19 cellular contexts compared by ENCODE assay signal in the genomic region with DNA sequence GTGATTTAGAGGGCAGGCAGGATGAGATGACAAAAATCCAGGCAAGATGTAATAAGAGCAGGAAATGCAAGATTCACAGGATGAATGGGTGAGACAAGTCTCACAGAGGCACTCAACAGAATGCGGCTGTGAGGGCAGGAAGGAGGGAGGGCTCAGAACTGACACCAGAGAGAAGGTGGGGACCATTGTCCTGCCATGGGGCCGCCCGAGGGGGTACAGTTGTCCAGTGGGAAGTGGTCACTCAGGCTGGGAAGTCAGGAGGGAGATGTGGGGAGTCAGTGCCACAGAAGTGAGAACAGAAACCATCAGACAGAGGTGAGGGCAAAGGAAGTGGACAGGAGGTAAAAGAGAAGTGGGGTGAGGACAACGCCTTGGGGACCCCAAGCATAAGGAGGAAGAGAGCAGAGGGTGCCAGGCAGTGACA. TPM values are rescaled to one million over a fixed set of nuclear protein-coding genes. Genes with fewer than 3 reads are reported as not detected.
DNase-seq lines count a peak whose midpoint lies in the region; ATAC-seq, FAIRE-seq and TF ChIP-seq lines count a peak whose summit lies in the region.
"Had no signal": no experiment of that assay in that cellular context is flagged by ENCODE, and none has a peak within 500 bp of the region (broad histone marks: within the 10 kb centered on the region; RNA-seq: fewer than 3 reads in every experiment).

No MANE protein-coding gene starts in this region.

- DNase-seq in right lobe of liver (no peak), HepG2 (ENCODE audit: low spot score) (no peak), WTC11 (ENCODE audit: low spot score) (no peak), kidney (peak; percentile 39), colonic mucosa (no peak), adrenal gland (no peak)
- DNase-seq in activated T-cell treated with anti-CD3 and anti-CD28 coated beads, Interleukin-2, amount 50 U/mL, for 72 hours = no peak
- DNase-seq: activated CD8-positive, alpha-beta memory T cell treated with anti-CD3 and anti-CD28 coated beads, Interleukin-2, amount 50 U/mL, for 48 hours; DMS53; H7; left cardiac atrium; NCI-H1417; PC-3; stimulated activated naive CD4-positive, alpha-beta T cell had no signal

- BruUV-seq in HepG2 (replicated peaks; lab: Mats Ljungman, UMichigan) = no TSS peak

- TF ChIP-seq EP300 in HepG2 (IDR thresholded peaks at IDR 0.05; ENCODE audit: low read depth in 2 of 2, low read length in 2 of 2) (no peak), HepG2 (CRISPR knock-in tag; IDR thresholded peaks at IDR 0.05; ENCODE audit: borderline replicate concordance) (no peak)

- no peaks in the 10 kb centered on the region for H3K36me3 Mint-ChIP-seq in WTC11
- no peaks in the 10 kb centered on the region for H3K36me3 Mint-ChIP-seq in activated T-cell treated with anti-CD3 and anti-CD28 coated beads, Interleukin-2, amount 50 U/mL, for 72 hours (ENCODE audit: insufficient read depth in 2 of 2)

- no peaks in the 10 kb centered on the region for H4K20me1 ChIP-seq in HepG2 (ENCODE audit: insufficient read depth, low read length)

- H3K27ac ChIP-seq in right lobe of liver (no peak overlapping the region), HepG2 (ENCODE audit: extremely low read length, insufficient read depth, low read length) (no peak overlapping the region), kidney (ENCODE audit: low read depth in 2 of 2, low read length in 2 of 2) (no peak overlapping the region), colonic mucosa (no peak overlapping the region), adrenal gland (peak overlapping the region in 1 of 5 donors; percentile 29)
- H3K27ac ChIP-seq: esophagus muscularis mucosa had no signal

- peaks cover 31% of the 10 kb centered on the region for H3K4me1 Mint-ChIP-seq in WTC11
- peaks cover 21% of the 10 kb centered on the region for H3K4me1 Mint-ChIP-seq in activated T-cell treated with anti-CD3 and anti-CD28 coated beads, Interleukin-2, amount 50 U/mL, for 72 hours (ENCODE audit: low read depth)

- ATAC-seq in right lobe of liver (peak in 3 of 4 donors; percentile 23 to 31 (median 26)), HepG2 (no peak), WTC11 (no peak), GM18867 (IDR thresholded peaks at IDR 0.05; ENCODE audit: unreplicated experiment) (no peak)
- ATAC-seq in activated T-cell treated with anti-CD3 and anti-CD28 coated beads, Interleukin-2, amount 50 U/mL, for 72 hours (replicated peaks in 1 of 2) = no peak
- ATAC-seq: left cardiac atrium, PC-3 had no signal

- H3K9me3 ChIP-seq in right lobe of liver = no peaks in the 10 kb centered on the region
- H3K9me3 ChIP-seq in HepG2 (ENCODE audit: low read length) = no peaks in the 10 kb centered on the region
- H3K9me3 ChIP-seq in kidney (ENCODE audit: control insufficient read depth in 1 of 2, low read length in 2 of 2) = no peaks in the 10 kb centered on the region
- no peaks in the 10 kb centered on the region for H3K9me3 ChIP-seq in colonic mucosa
- no peaks in the 10 kb centered on the region for H3K9me3 ChIP-seq in adrenal gland (replicated peaks in 1 of 3)
- H3K9me3 ChIP-seq: esophagus muscularis mucosa had no signal

- FAIRE-seq in HepG2 (lab: Jason Lieb, UNC) = no peak
- FAIRE-seq in kidney (lab: Jason Lieb, UNC) = no peak
- FAIRE-seq: colon had no signal

- no peaks in the 10 kb centered on the region for H3K36me3 ChIP-seq in right lobe of liver
- H3K36me3 ChIP-seq in HepG2 (replicated peaks in 1 of 2; ENCODE audit: control insufficient read depth in 1 of 2, insufficient read depth in 2 of 2, low read length in 2 of 2) = no peaks in the 10 kb centered on the region
- H3K36me3 ChIP-seq in kidney (ENCODE audit: control insufficient read depth in 1 of 2, insufficient read depth in 2 of 2, low read length in 2 of 2) = no peaks in the 10 kb centered on the region
- no peaks in the 10 kb centered on the region for H3K36me3 ChIP-seq in colonic mucosa
- H3K36me3 ChIP-seq in adrenal gland (replicated peaks in 1 of 2) = no peaks in the 10 kb centered on the region

- no peaks in the 10 kb centered on the region; the same call in 1 of the 2 replicates for H3K27me3 Mint-ChIP-seq in WTC11 (ENCODE audit: low read depth)
- H3K27me3 Mint-ChIP-seq in activated T-cell treated with anti-CD3 and anti-CD28 coated beads, Interleukin-2, amount 50 U/mL, for 72 hours (ENCODE audit: low read depth) = peaks cover 3% of the 10 kb centered on the region

- H3K27me3 ChIP-seq in right lobe of liver (no peaks in the 10 kb centered on the region), HepG2 (ENCODE audit: control insufficient read depth in 1 of 2, insufficient read depth in 2 of 2, low read length in 2 of 2) (no peaks in the 10 kb centered on the region), colonic mucosa (no peaks in the 10 kb centered on the region), adrenal gland (no peaks in the 10 kb centered on the region)
- H3K27me3 ChIP-seq: esophagus muscularis mucosa had no signal

- TF ChIP-seq CTCF in right lobe of liver (IDR thresholded peaks at IDR 0.05) = no peak
- no peak for TF ChIP-seq CTCF in HepG2 (CRISPR knock-in tag; IDR thresholded peaks at IDR 0.05)
- no peak for TF ChIP-seq CTCF in WTC11 (IDR thresholded peaks at IDR 0.05)
- no peak for TF ChIP-seq CTCF in kidney (IDR thresholded peaks at IDR 0.05; ENCODE audit: borderline replicate concordance, extremely low read depth, insufficient read depth)
- TF ChIP-seq CTCF in colonic mucosa (IDR thresholded peaks at IDR 0.05) = no peak
- TF ChIP-seq CTCF in adrenal gland (IDR thresholded peaks at IDR 0.05) = no peak

- intact Hi-C loops in right lobe of liver (cut with DNase I) = no loop called here
- intact Hi-C loops in HepG2 (cut with micrococcal nuclease; ENCODE audit: unreplicated experiment) = no loop called here
- intact Hi-C loops in kidney (cut with DNase I) = no loop called here
- intact Hi-C loops in colonic mucosa (cut with DNase I) = no loop called here
- intact Hi-C loops in adrenal gland (cut with DNase I) = no loop called here

- H3K9ac ChIP-seq in HepG2 (ENCODE audit: insufficient read depth, low read depth, low read length) (no peak overlapping the region), kidney (ENCODE audit: low read length in 2 of 2) (no peak overlapping the region), colonic mucosa (ENCODE audit: low read depth in 2 of 2, low read length in 2 of 2) (no peak overlapping the region)

- POLR2A ChIA-PET in HepG2 (lab: Yijun Ruan, JAX) = no interaction called here
- POLR2A ChIA-PET in WTC11 (lab: Charles Lee) = no interaction called here

- H3K4me2 ChIP-seq in HepG2 (ENCODE audit: low read depth, low read length) = no peak overlapping the region

- H3K4me3 ChIP-seq in right lobe of liver (no peak overlapping the region), HepG2 (replicated peaks in 1 of 3; ENCODE audit: insufficient read depth in 1 of 3, low read depth in 2 of 3, low read length in 3 of 3) (no peak overlapping the region), kidney (ENCODE audit: low read length in 2 of 2) (no peak overlapping the region), colonic mucosa (no peak overlapping the region), adrenal gland (no peak overlapping the region)
- H3K4me3 ChIP-seq: esophagus muscularis mucosa had no signal

- no peaks in the 10 kb centered on the region for H3K9me3 Mint-ChIP-seq in WTC11
- H3K9me3 Mint-ChIP-seq in activated T-cell treated with anti-CD3 and anti-CD28 coated beads, Interleukin-2, amount 50 U/mL, for 72 hours = no peaks in the 10 kb centered on the region
- H3K9me3 Mint-ChIP-seq: nephron had no signal

- CTCF ChIA-PET in HepG2 (lab: Yijun Ruan, JAX; ENCODE audit: low intra/inter-chr PET ratio, low total read pairs) (no interaction called here), WTC11 (lab: Charles Lee) (no interaction called here)

- H3K4me1 ChIP-seq in right lobe of liver (no peaks in the 10 kb centered on the region), HepG2 (ENCODE audit: insufficient read depth, low read length) (peaks cover 30% of the 10 kb centered on the region), kidney (ENCODE audit: control insufficient read depth in 1 of 2, insufficient read depth in 1 of 2, low read depth in 1 of 2, low read length in 2 of 2) (peaks cover 4 to 21% of the 10 kb centered on the region in 2 donors), colonic mucosa (no peaks in the 10 kb centered on the region), adrenal gland (replicated peaks in 1 of 2) (peaks cover 3 to 7% of the 10 kb centered on the region in 2 donors)

- no peak for TF ChIP-seq POLR2A in right lobe of liver (IDR thresholded peaks at IDR 0.05)
- TF ChIP-seq POLR2A in HepG2 (IDR thresholded peaks at IDR 0.05; ENCODE audit: insufficient read depth in 1 of 2, low read depth in 2 of 2, low read length in 2 of 2) = no peak
- TF ChIP-seq POLR2A in adrenal gland (IDR thresholded peaks at IDR 0.05) = no peak

- no peaks in the 10 kb centered on the region for H3K79me2 ChIP-seq in HepG2 (ENCODE audit: insufficient read depth, low read length)

- TF ChIP-seq RAD21 in HepG2 (CRISPR knock-in tag; IDR thresholded peaks at IDR 0.05) = no peak

- H2AFZ ChIP-seq in HepG2 (ENCODE audit: low read length) = no peak overlapping the region

- peak overlapping the region; percentile 75 for H3K27ac Mint-ChIP-seq in WTC11
- no peak overlapping the region for H3K27ac Mint-ChIP-seq in activated T-cell treated with anti-CD3 and anti-CD28 coated beads, Interleukin-2, amount 50 U/mL, for 72 hours
- H3K27ac Mint-ChIP-seq: nephron had no signal

- H3K4me3 Mint-ChIP-seq in WTC11 = no peak overlapping the region
- H3K4me3 Mint-ChIP-seq in activated T-cell treated with anti-CD3 and anti-CD28 coated beads, Interleukin-2, amount 50 U/mL, for 72 hours = peak overlapping the region in 1 of 2 donors; percentile 8
- H3K4me3 Mint-ChIP-seq: nephron had no signal

- in situ Hi-C loops in HepG2 (cut with HindIII; ENCODE audit: extremely low pct_ligation_motif_present, low pct_unique_long_range_greater_than_20kb) = no loop called here

- whole genome bisulfite sequencing in right lobe of liver (ENCODE audit: insufficient coverage, low coverage, low lambda C conversion rate, missing lambda C conversion rate) = 47% methylated on average over 4 of the region's 4 CpGs
- 75% methylated on average over 4 of the region's 4 CpGs for WGBS in HepG2 (ENCODE audit: low lambda C conversion rate)
- 60 to 79% (median 62%) methylated on average over 4 of the region's 4 CpGs for WGBS in adrenal gland, 4 donors

RNA-seq across cellular contexts. Expression of a gene that starts 8.9 kb away (rescaled TPM):
- total RNA-seq in right lobe of liver (10 to 100 TPM; 17.6 to 23.0 (median 18.8) TPM), HepG2 (2016; rRNA removed; fragmentation: Illumina TruSeq; extraction: Trizol) (4.5 and 8.6 TPM in 2 replicates), WTC11 (2021) (75.8 to 86.3 TPM (median 85.0 TPM) in 3 replicates), kidney (50.1 TPM), colonic mucosa (1 to 10 TPM; 4.8 to 5.5 TPM), adrenal gland (10 to 100 TPM; 24.3 to 48.9 (median 34.0) TPM)
- 1.3 TPM in 2 replicates for total RNA-seq in HepG2 (2016; cell fraction: cytosol; rRNA removed; fragmentation: Illumina TruSeq; extraction: Trizol; ENCODE audit: low read depth)
- total RNA-seq in HepG2 (2016; cell fraction: insoluble cytoplasmic fraction; rRNA removed; fragmentation: Illumina TruSeq; extraction: Trizol) = 4.2 and 4.3 TPM in 2 replicates
- total RNA-seq in HepG2 (2016; cell fraction: membrane; rRNA removed; fragmentation: Illumina TruSeq; extraction: Trizol) = 1.5 and 2.5 TPM in 2 replicates
- total RNA-seq in HepG2 (2016; cell fraction: nucleus; rRNA removed; fragmentation: Illumina TruSeq; extraction: Trizol) = 4.3 and 7.1 TPM in 2 replicates
- polyA plus RNA-seq in HepG2 (2011; rRNA removed) (6.2 TPM in 2 replicates), kidney (ENCODE audit: insufficient read depth, low read depth, low replicate concordance) (11.2 TPM), adrenal gland (10 to 100 TPM in 1 of 3 donors, 1 to 10 TPM in 2; 5.9 to 18.2 (median 9.7) TPM)
- polyA plus RNA-seq in HepG2 (2011; cell fraction: cytosol; rRNA removed) = 4.0 and 5.3 TPM in 2 replicates
- polyA plus RNA-seq in HepG2 (2011; cell fraction: nucleus; rRNA removed) = 5.9 and 7.6 TPM in 2 replicates
- 3.9 and 4.2 TPM in 2 replicates for polyA plus RNA-seq in HepG2 (2012)
- 1.1 and 1.5 TPM in 2 replicates for polyA plus RNA-seq in HepG2 (2016; cell fraction: cytosol; fragmentation: Illumina TruSeq; extraction: Trizol; ENCODE audit: low read depth)
- polyA plus RNA-seq in HepG2 (2016; cell fraction: insoluble cytoplasmic fraction; fragmentation: Illumina TruSeq; extraction: Trizol; ENCODE audit: low read depth) = 3.4 and 4.0 TPM in 2 replicates
- 1.0 and 1.9 TPM in 2 replicates for polyA plus RNA-seq in HepG2 (2016; cell fraction: membrane; fragmentation: Illumina TruSeq; extraction: Trizol; ENCODE audit: low read depth)
- polyA plus RNA-seq in HepG2 (2016; cell fraction: nucleus; fragmentation: Illumina TruSeq; extraction: Trizol; ENCODE audit: insufficient read depth, low read depth) = 5.3 and 6.5 TPM in 2 replicates
- 20.5 and 48.7 TPM in 2 replicates for polyA minus RNA-seq in HepG2 (2011; rRNA and poly(A)+ RNA removed; ENCODE audit: low replicate concordance)
- polyA minus RNA-seq in HepG2 (2011; cell fraction: cytosol; rRNA and poly(A)+ RNA removed) = 5.5 and 6.4 TPM in 2 replicates
- 11.1 and 11.6 TPM in 2 replicates for polyA minus RNA-seq in HepG2 (2011; cell fraction: nucleus; rRNA and poly(A)+ RNA removed)
- total RNA-seq in activated T-cell treated with anti-CD3 and anti-CD28 coated beads, Interleukin-2, amount 50 U/mL, for 72 hours = 10 to 100 TPM; 10.9 to 11.4 TPM

RNA-seq across cellular contexts. Expression of a gene that starts 42.1 kb away (rescaled TPM):
- total RNA-seq in right lobe of liver (not detected), HepG2 (2016; rRNA removed; fragmentation: Illumina TruSeq; extraction: Trizol) (not detected in 2 replicates), WTC11 (2021) (9.8 to 19.5 TPM (median 18.5 TPM) in 3 replicates), kidney (0.88 TPM), colonic mucosa (under 1 TPM; 0.82 to 0.91 TPM), adrenal gland (1 to 10 TPM in 4 of 8 donors, under 1 TPM in 1, not detected in 3; 0.96 to 1.7 (median 1.4) TPM)
- total RNA-seq in HepG2 (2016; cell fraction: cytosol; rRNA removed; fragmentation: Illumina TruSeq; extraction: Trizol; ENCODE audit: low read depth) = not detected in 2 replicates
- 0.26 TPM in 1 of 2 replicates, not detected in the other for total RNA-seq in HepG2 (2016; cell fraction: insoluble cytoplasmic fraction; rRNA removed; fragmentation: Illumina TruSeq; extraction: Trizol)
- total RNA-seq in HepG2 (2016; cell fraction: membrane; rRNA removed; fragmentation: Illumina TruSeq; extraction: Trizol) = not detected in 2 replicates
- total RNA-seq in HepG2 (2016; cell fraction: nucleus; rRNA removed; fragmentation: Illumina TruSeq; extraction: Trizol) = not detected in 2 replicates
- polyA plus RNA-seq in HepG2 (2011; rRNA removed) (0.16 TPM in 2 replicates), kidney (ENCODE audit: insufficient read depth, low read depth, low replicate concordance) (not detected), adrenal gland (1 to 10 TPM; 1.2 to 9.5 (median 5.2) TPM)
- not detected in 2 replicates for polyA plus RNA-seq in HepG2 (2011; cell fraction: cytosol; rRNA removed)
- not detected in 2 replicates for polyA plus RNA-seq in HepG2 (2011; cell fraction: nucleus; rRNA removed)
- polyA plus RNA-seq in HepG2 (2012) = not detected in 2 replicates
- polyA plus RNA-seq in HepG2 (2016; cell fraction: cytosol; fragmentation: Illumina TruSeq; extraction: Trizol; ENCODE audit: low read depth) = not detected in 2 replicates
- not detected in 2 replicates for polyA plus RNA-seq in HepG2 (2016; cell fraction: insoluble cytoplasmic fraction; fragmentation: Illumina TruSeq; extraction: Trizol; ENCODE audit: low read depth)
- not detected in 2 replicates for polyA plus RNA-seq in HepG2 (2016; cell fraction: membrane; fragmentation: Illumina TruSeq; extraction: Trizol; ENCODE audit: low read depth)
- polyA plus RNA-seq in HepG2 (2016; cell fraction: nucleus; fragmentation: Illumina TruSeq; extraction: Trizol; ENCODE audit: insufficient read depth, low read depth) = not detected in 2 replicates
- polyA minus RNA-seq in HepG2 (2011; rRNA and poly(A)+ RNA removed; ENCODE audit: low replicate concordance) = 2.8 TPM in 1 of 2 replicates, not detected in the other
- polyA minus RNA-seq in HepG2 (2011; cell fraction: cytosol; rRNA and poly(A)+ RNA removed) = not detected in 2 replicates
- polyA minus RNA-seq in HepG2 (2011; cell fraction: nucleus; rRNA and poly(A)+ RNA removed) = not detected in 2 replicates
- total RNA-seq in activated T-cell treated with anti-CD3 and anti-CD28 coated beads, Interleukin-2, amount 50 U/mL, for 72 hours = 1 to 10 TPM in 1 of 2 donors, not detected in 1; 1.2 TPM
- polyA plus RNA-seq: AG04450 had no signal

Comparison
In these comparisons a context has a peak if more than half of its experiments do, and no peak if none do; other contexts are left out.
1. ATAC-seq: peak in right lobe of liver (3 of 4); none in HepG2 (single experiment), WTC11 (single experiment), activated T-cell treated with anti-CD3 and anti-CD28 coated beads, Interleukin-2, amount 50 U/mL, for 72 hours (0 of 2) and GM18867 (single experiment).